In the genomic region with DNA sequence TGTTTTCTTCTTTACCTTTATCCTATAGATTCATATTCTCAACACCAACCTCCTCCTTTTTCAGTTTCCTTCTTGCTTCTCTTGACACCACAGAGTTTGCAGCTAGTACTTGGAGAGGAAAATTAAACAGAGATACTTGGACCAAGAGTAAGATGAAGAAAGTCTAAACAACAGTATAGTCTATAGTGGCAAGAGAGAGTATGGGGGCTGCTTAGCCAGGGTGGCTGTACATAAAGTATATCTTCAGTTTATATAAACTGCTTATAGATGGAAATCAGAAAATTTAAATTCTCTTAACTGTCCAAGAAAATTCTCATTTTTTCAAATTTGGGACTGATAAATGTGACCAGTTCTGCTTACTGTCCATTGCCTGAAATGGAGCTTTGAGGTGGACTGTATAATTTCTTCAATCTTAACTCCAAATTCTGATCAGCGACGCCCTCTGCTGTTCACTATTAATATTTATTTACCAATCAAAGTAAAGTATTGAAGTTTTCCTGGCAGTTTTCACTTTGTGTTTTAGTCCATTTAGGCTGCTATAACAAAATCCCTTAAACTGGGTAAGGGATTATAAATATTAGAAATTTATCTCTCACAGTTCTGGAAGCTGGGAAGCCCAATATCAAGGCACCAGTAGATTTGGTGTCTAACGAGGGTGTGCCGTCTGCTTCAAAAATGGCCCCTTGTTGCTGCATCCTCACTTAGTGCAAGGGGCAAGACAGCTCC, we compare ENCODE assay signal across 1 cellular context.
TF ChIP-seq lines count a peak whose summit lies in the region.

No MANE protein-coding gene starts in this region.

TF ChIP-seq in endothelial cell of umbilical vein, 7 proteins besides CTCF, POLR2A, EP300 and RAD21:
- TF ChIP-seq POLR2AphosphoS5 (IDR thresholded peaks at IDR 0.05; ENCODE audit: insufficient read depth, low read depth, low read length), result no peak
- TF ChIP-seq GATA2 (IDR thresholded peaks at IDR 0.05; ENCODE audit: insufficient read depth, insufficient read length, low read depth, low read length), result no peak
- TF ChIP-seq MYC (IDR thresholded peaks at IDR 0.05; ENCODE audit: low read depth, low read length), result no peak
- no peak for TF ChIP-seq EZH2 (IDR thresholded peaks at IDR 0.05; ENCODE audit: borderline replicate concordance, low read depth, low read length, severe bottlenecking)
- TF ChIP-seq JUN (IDR thresholded peaks at IDR 0.05; ENCODE audit: borderline replicate concordance, insufficient read depth, insufficient read length, low read depth), result no peak
- TF ChIP-seq, protein P1, sequence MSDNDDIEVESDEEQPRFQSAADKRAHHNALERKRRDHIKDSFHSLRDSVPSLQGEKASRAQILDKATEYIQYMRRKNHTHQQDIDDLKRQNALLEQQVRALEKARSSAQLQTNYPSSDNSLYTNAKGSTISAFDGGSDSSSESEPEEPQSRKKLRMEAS (IDR thresholded peaks at IDR 0.05; ENCODE audit: insufficient read depth, insufficient read length), result no peak
- no peak for TF ChIP-seq FOS (IDR thresholded peaks at IDR 0.05; ENCODE audit: borderline replicate concordance, insufficient read depth, low read length)
TF ChIP-seq in endothelial cell of umbilical vein: peak in this region for 0.
